ENCODE assay signal across 30 cellular contexts in genomic region chr11:93359396-93359795, GRCh38. TPM values are rescaled to one million over a fixed set of nuclear protein-coding genes. Genes with fewer than 3 reads are reported as not detected.
"Had no signal": no experiment of that assay in that cellular context is flagged by ENCODE, and none has a peak within 500 bp of the region (broad histone marks: within the 10 kb centered on the region; RNA-seq: fewer than 3 reads in every experiment).

No MANE protein-coding gene starts in this region.

- H3K27me3 ChIP-seq: dorsolateral prefrontal cortex, esophagus squamous epithelium, gastrocnemius medialis, heart right ventricle, left lung had no signal

- H3K27ac Mint-ChIP-seq: mesothelial cell of epicardium had no signal

- H3K9me3 ChIP-seq: gastrocnemius medialis had no signal

- H3K4me1 ChIP-seq: esophagus squamous epithelium, gastrocnemius medialis, heart right ventricle, left lung, lower lobe of right lung had no signal

- H3K36me3 ChIP-seq: esophagus squamous epithelium, gastrocnemius medialis, heart right ventricle, left lung, lower lobe of right lung had no signal

- H3K4me3 ChIP-seq: coronary artery, dorsolateral prefrontal cortex, esophagus squamous epithelium, gastrocnemius medialis, heart right ventricle, left lung, lower lobe of right lung, mucosa of descending colon had no signal

- H3K27ac ChIP-seq: coronary artery, dorsolateral prefrontal cortex, epithelial cell of prostate, esophagus squamous epithelium, gastrocnemius medialis, heart right ventricle, left lung, lower lobe of right lung had no signal

- H3K4me3 Mint-ChIP-seq: mesothelial cell of epicardium had no signal

- ATAC-seq: esophagus mucosa, gastrocnemius medialis, heart right ventricle, left cardiac atrium, left lung, left ventricle myocardium superior, lower lobe of right lung, mucosa of descending colon had no signal

- DNase-seq: dermis blood vessel endothelial cell; dorsolateral prefrontal cortex; effector CD4-positive, alpha-beta T cell; effector memory CD4-positive, alpha-beta T cell; erythroblast; esophagus squamous epithelium; foreskin fibroblast; foreskin melanocyte; gastrocnemius medialis; glutamatergic neuron; head of caudate nucleus; heart right ventricle; hippocampal formation; left cardiac atrium; left lung; left ventricle myocardium superior; lower lobe of right lung; mesenchymal stem cell; mucosa of descending colon had no signal

RNA-seq across cellular contexts. Expression of gene DEUP1, which starts 28.9 kb away (rescaled TPM):
- total RNA-seq: dermis blood vessel endothelial cell, endothelial cell of umbilical vein, esophagus mucosa, esophagus squamous epithelium, gastrocnemius medialis, glomerular endothelial cell, kidney epithelial cell, left cardiac atrium, left ventricle myocardium superior, lower leg skin, lung microvascular endothelial cell, mesenteric fat pad, mucosa of descending colon, myocyte had no signal
- polyA plus RNA-seq: endothelial cell of umbilical vein, heart right ventricle had no signal
